1 cellular context compared by ENCODE assay signal in genomic region chr11:89667001-89667400, GRCh38.
TF ChIP-seq lines count a peak whose summit lies in the region.

No MANE protein-coding gene starts in this region.

TF ChIP-seq in GM23338, 12 proteins besides CTCF, POLR2A, EP300 and RAD21 (continued from another document):
- TF ChIP-seq REST (IDR thresholded peaks at IDR 0.05; ENCODE audit: unreplicated experiment), result no peak
- no peak for TF ChIP-seq CREB1 (CRISPR knock-in tag; IDR thresholded peaks at IDR 0.05; ENCODE audit: low read depth)
- TF ChIP-seq ZNF331 (CRISPR knock-in tag; IDR thresholded peaks at IDR 0.05; ENCODE audit: low read depth), result no peak
TF ChIP-seq in GM23338: peak in this region for 0.
